In the genomic region with DNA sequence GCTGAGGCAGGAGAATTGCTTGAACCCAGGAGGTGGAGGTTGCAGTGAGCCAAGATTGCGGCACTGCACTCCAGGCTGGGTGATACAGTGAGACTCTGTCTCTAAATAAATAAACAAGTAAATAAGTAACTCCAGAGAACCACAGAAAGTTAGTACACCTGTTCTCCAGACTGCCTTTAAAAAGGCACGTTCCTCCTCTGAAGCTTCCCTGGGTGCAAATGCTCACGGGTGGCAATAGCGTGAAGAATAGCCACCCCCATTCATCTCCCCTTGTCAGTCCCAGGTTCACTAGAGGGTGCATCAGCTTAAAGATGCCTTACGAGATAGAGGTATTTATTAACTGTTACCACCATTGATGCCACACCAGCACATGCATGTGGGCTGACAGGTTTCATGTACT, we compare ENCODE assay signal across 14 cellular contexts.
"Had no signal": no experiment of that assay in that cellular context is flagged by ENCODE, and none has a peak within 500 bp of the region (broad histone marks: within the 10 kb centered on the region; RNA-seq: fewer than 3 reads in every experiment).

No MANE protein-coding gene starts in this region.

- ATAC-seq: effector memory CD8-positive, alpha-beta T cell; natural killer cell; pancreas; stimulated activated effector memory CD8-positive, alpha-beta T cell treated with anti-CD3 and anti-CD28 coated beads, Interleukin-12 subunit alpha, Interleukin-12 subunit beta, amount 100 ng/mL, for 72 hours; upper lobe of right lung had no signal

- H3K36me3 ChIP-seq: ascending aorta, esophagus squamous epithelium, neutrophil, pancreas, sigmoid colon, upper lobe of right lung had no signal

- H3K9me3 ChIP-seq: ascending aorta, esophagus squamous epithelium, neutrophil, pancreas, sigmoid colon, upper lobe of right lung had no signal

- H3K27me3 ChIP-seq: ascending aorta, esophagus squamous epithelium, neutrophil, pancreas, sigmoid colon, upper lobe of right lung had no signal

- DNase-seq: activated CD4-positive, alpha-beta T cell treated with anti-CD3 and anti-CD28 coated beads, Interleukin-2, amount 50 U/mL, for 4 hours; activated gamma-delta T cell; cerebellar nuclear complex; effector memory CD8-positive, alpha-beta T cell; esophagus squamous epithelium; natural killer cell; pancreas; sigmoid colon; stimulated activated CD4-positive, alpha-beta T cell treated with anti-CD3 and anti-CD28 coated beads, Interleukin-4, amount 100 ng/mL, for 24 hours; upper lobe of right lung had no signal

- H3K27ac ChIP-seq: pancreas, upper lobe of right lung had no signal

- FAIRE-seq: pancreas, TTC549 had no signal

- H3K4me3 ChIP-seq: ascending aorta, esophagus squamous epithelium, pancreas, sigmoid colon, upper lobe of right lung had no signal
